ENCODE assay signal across 10 cellular contexts in genomic region chr2:236309669-236310029, GRCh38. TPM values are rescaled to one million over a fixed set of nuclear protein-coding genes. Genes with fewer than 3 reads are reported as not detected.
DNase-seq lines count a peak whose midpoint lies in the region; ATAC-seq, FAIRE-seq and TF ChIP-seq lines count a peak whose summit lies in the region.
"Had no signal": no experiment of that assay in that cellular context is flagged by ENCODE, and none has a peak within 500 bp of the region (broad histone marks: within the 10 kb centered on the region; RNA-seq: fewer than 3 reads in every experiment).

No MANE protein-coding gene starts in this region.

- peaks cover 0 to 30% (median 17%) of the 10 kb centered on the region in 11 donors for H3K9me3 ChIP-seq in heart right ventricle
- no peaks in the 10 kb centered on the region for H3K9me3 ChIP-seq in OCI-LY1 (ENCODE audit: low read length)

- intact Hi-C loops in heart right ventricle (cut with DNase I) (no loop called here), Right ventricle myocardium inferior (cut with DNase I) (no loop called here)

- H3K27me3 ChIP-seq in heart right ventricle (no peaks in the 10 kb centered on the region), OCI-LY1 (ENCODE audit: insufficient read depth, low read length) (no peaks in the 10 kb centered on the region)

- no peaks in the 10 kb centered on the region for H3F3A ChIP-seq in OCI-LY1 (ENCODE audit: insufficient read depth, low read length)

- DNase-seq in heart right ventricle (peak in 1 of 2 donors; percentile 9), Right ventricle myocardium inferior (ENCODE audit: missing footprints) (no peak), germinal center (ENCODE audit: low spot score) (peak; percentile 22), urothelium cell line (ENCODE audit: low spot score) (peak; percentile 68), KG1 (lab: John Stamatoyannopoulos, UW) (no peak)

- H3K4me2 ChIP-seq in OCI-LY1 (ENCODE audit: low read length): no peak overlapping the region

- ATAC-seq in heart right ventricle: peak in 4 of 8 donors; percentile 54 to 60 (median 58)
- ATAC-seq in Right ventricle myocardium inferior: no peak
- ATAC-seq in HG03354 (IDR thresholded peaks at IDR 0.05; ENCODE audit: poor library complexity, severe bottlenecking, unreplicated experiment): no peak
- no peak for ATAC-seq in HG03175 (IDR thresholded peaks at IDR 0.05; ENCODE audit: unreplicated experiment)

- H3K36me3 ChIP-seq in heart right ventricle (no peaks in the 10 kb centered on the region), OCI-LY1 (ENCODE audit: insufficient read depth, low read length) (no peaks in the 10 kb centered on the region)

- 43 to 45% methylated on average over 9 of the region's 9 CpGs for WGBS in heart right ventricle, 2 donors

- H3K27ac ChIP-seq in heart right ventricle (no peak overlapping the region), OCI-LY1 (ENCODE audit: low read depth, low read length, poor library complexity, severe bottlenecking) (no peak overlapping the region)

- H3K9me2 ChIP-seq in OCI-LY1 (ENCODE audit: low read depth, low read length): no peaks in the 10 kb centered on the region

- H3K9ac ChIP-seq in OCI-LY1 (ENCODE audit: low read length): no peak overlapping the region

- H3K4me3 ChIP-seq in heart right ventricle: no peak overlapping the region
- no peak overlapping the region for H3K4me3 ChIP-seq in OCI-LY1 (ENCODE audit: low read depth, low read length, poor library complexity, severe bottlenecking)

- TF ChIP-seq CTCF in heart right ventricle (IDR thresholded peaks at IDR 0.05) (peak in 7 of 9 donors; percentile 53 to 66 (median 62)), OCI-LY1 (IDR thresholded peaks at IDR 0.05; ENCODE audit: low read length) (peak; percentile 60)

- no peak for FAIRE-seq in urothelium cell line (lab: Jason Lieb, UNC)
- FAIRE-seq: islet of Langerhans had no signal

- H3K79me2 ChIP-seq in OCI-LY1 (ENCODE audit: insufficient read depth, low read length): no peaks in the 10 kb centered on the region

- H4K20me1 ChIP-seq in OCI-LY1 (ENCODE audit: insufficient read depth, low read length): no peaks in the 10 kb centered on the region

- H3K4me1 ChIP-seq in heart right ventricle (no peaks in the 10 kb centered on the region), OCI-LY1 (ENCODE audit: insufficient read depth, low read length, severe bottlenecking) (no peaks in the 10 kb centered on the region)

- no peak overlapping the region for H2AFZ ChIP-seq in OCI-LY1 (ENCODE audit: low read length)

RNA-seq across cellular contexts. Expression of gene ASB18, which starts 45.4 kb away (rescaled TPM):
- 10 to 100 TPM in 9 of 10 donors, 1 to 10 TPM in 1; 4.5 to 47.1 (median 29.7) TPM for total RNA-seq in heart right ventricle
- 1 to 10 TPM; 3.5 to 4.2 TPM for polyA plus RNA-seq in heart right ventricle
- 4.6 TPM for total RNA-seq in Right ventricle myocardium inferior
- total RNA-seq: temporal lobe had no signal

Comparison
In these comparisons a context has a peak if more than half of its experiments do, and no peak if none do; other contexts are left out.
1. DNase-seq: peak in germinal center (single experiment) and urothelium cell line (single experiment); none in Right ventricle myocardium inferior (single experiment) and KG1 (single experiment).